Comparison of ENCODE assay signal across 9 cellular contexts in the genomic region with DNA sequence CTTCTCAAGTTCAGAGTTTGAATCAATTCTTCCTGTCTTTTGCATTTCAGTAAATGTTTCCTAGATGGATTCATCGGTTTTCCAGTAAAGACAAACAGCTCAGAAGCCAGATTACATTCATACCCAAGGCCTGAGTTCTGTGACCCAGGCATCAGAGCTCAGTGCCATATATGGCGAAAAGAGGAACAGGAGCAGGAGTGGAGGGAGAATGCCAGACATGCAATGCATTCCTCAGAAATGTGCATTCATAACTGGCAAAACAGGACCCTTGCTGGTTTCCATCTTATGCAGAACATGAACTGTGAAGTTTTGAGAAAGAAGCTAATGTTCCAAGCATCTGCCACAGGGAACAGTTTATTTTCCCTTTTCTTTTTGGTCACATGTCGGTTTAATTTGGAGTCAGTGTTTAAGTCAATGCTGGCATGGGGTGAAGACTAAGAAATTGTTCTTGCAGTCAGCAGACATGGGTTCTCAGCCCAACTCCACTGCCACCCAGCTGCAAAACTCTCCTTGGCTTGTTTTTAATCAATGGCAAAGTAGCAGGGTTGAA.
DNase-seq lines count a peak whose midpoint lies in the region; ATAC-seq and TF ChIP-seq lines count a peak whose summit lies in the region.
"Had no signal": no experiment of that assay in that cellular context is flagged by ENCODE, and none has a peak within 500 bp of the region (broad histone marks: within the 10 kb centered on the region; RNA-seq: fewer than 3 reads in every experiment).

No MANE protein-coding gene starts in this region.

- peaks cover 24% of the 10 kb centered on the region; the same call in 1 of the 2 replicates for H3K79me2 ChIP-seq in Loucy (ENCODE audit: insufficient read depth, low read length)

- H3K9ac ChIP-seq in Loucy (ENCODE audit: low read depth, low read length, poor library complexity, severe bottlenecking) = no peak overlapping the region

- no peaks in the 10 kb centered on the region for H4K20me1 ChIP-seq in Loucy (ENCODE audit: insufficient read depth, low read length, poor library complexity, severe bottlenecking)

- H3K4me3 Mint-ChIP-seq in dendritic cell treated with granulocyte-macrophage colony-stimulating factor and Interleukin-4, amounts not matched to agents 40 ng/mL and 50 ng/mL, for 4 days = peak overlapping the region; percentile 9

- H3K9me2 ChIP-seq in Loucy (replicated peaks; ENCODE audit: low read depth, low read length) = no peaks in the 10 kb centered on the region

- DNase-seq in 8988T = peak; percentile 25
- no peak for DNase-seq in DMS79 (lab: John Stamatoyannopoulos, UW)
- no peak for DNase-seq in T-helper 2 cell
- DNase-seq in T1000 (lab: John Stamatoyannopoulos, UW) = no peak
- DNase-seq: NCI-H1694 treated with DMSO at 0.1 percent for 48 hours had no signal

- ATAC-seq in HG02763 (IDR thresholded peaks at IDR 0.05; ENCODE audit: unreplicated experiment) = no peak

- H3K27me3 Mint-ChIP-seq in dendritic cell treated with granulocyte-macrophage colony-stimulating factor and Interleukin-4, amounts not matched to agents 40 ng/mL and 50 ng/mL, for 4 days = no peaks in the 10 kb centered on the region

- peaks cover 18% of the 10 kb centered on the region for H3K36me3 Mint-ChIP-seq in dendritic cell treated with granulocyte-macrophage colony-stimulating factor and Interleukin-4, amounts not matched to agents 40 ng/mL and 50 ng/mL, for 4 days (ENCODE audit: low read depth)

- intact Hi-C loops in dendritic cell treated with granulocyte-macrophage colony-stimulating factor and Interleukin-4, amounts not matched to agents 40 ng/mL and 50 ng/mL, for 4 days (cut with micrococcal nuclease) = loop anchor here (2.0 kb wide), 3 partner anchors 116 to 524 kb away; a partner anchor contains a TSS

- peak overlapping the region; percentile 90 for H3K27ac ChIP-seq in mesodermal cell (ENCODE audit: low read depth, low read length, severe bottlenecking)

- no peak overlapping the region for H2AFZ ChIP-seq in Loucy (ENCODE audit: low read length)

- H3F3A ChIP-seq in Loucy (ENCODE audit: low read depth) = no peaks in the 10 kb centered on the region

- WGBS in mesodermal cell (ENCODE audit: insufficient coverage in 2 of 2), 2 experiments = 34 to 58% methylated on average over 2 of the region's 3 CpGs

- no peak for TF ChIP-seq CTCF in Loucy (conservative IDR thresholded peaks at IDR 0.05; ENCODE audit: low read length)

- H3K4me1 Mint-ChIP-seq in dendritic cell treated with granulocyte-macrophage colony-stimulating factor and Interleukin-4, amounts not matched to agents 40 ng/mL and 50 ng/mL, for 4 days (ENCODE audit: low read depth) = peaks cover 35% of the 10 kb centered on the region

- H3K9me3 ChIP-seq in Loucy (ENCODE audit: insufficient read depth, low read depth, low read length) = no peaks in the 10 kb centered on the region
- H3K9me3 ChIP-seq in mesodermal cell (ENCODE audit: control insufficient read depth, low read length) = no peaks in the 10 kb centered on the region

- peak overlapping the region; percentile 73 for H3K4me2 ChIP-seq in Loucy (ENCODE audit: low read depth, low read length, poor library complexity, severe bottlenecking)

- no peak overlapping the region for H3K4me3 ChIP-seq in Loucy (ENCODE audit: low read length, poor library complexity, severe bottlenecking)
- H3K4me3 ChIP-seq in mesodermal cell (ENCODE audit: extremely low read depth, insufficient read depth, low read length, poor library complexity, severe bottlenecking) = no peak overlapping the region

- H3K4me1 ChIP-seq in Loucy (ENCODE audit: insufficient read depth, low read length, poor library complexity, severe bottlenecking) (peaks cover 77% of the 10 kb centered on the region), mesodermal cell (ENCODE audit: control insufficient read depth, insufficient read depth, low read length, poor library complexity, severe bottlenecking) (peaks cover 80% of the 10 kb centered on the region)

- peak overlapping the region; percentile 90 for H3K27ac Mint-ChIP-seq in dendritic cell treated with granulocyte-macrophage colony-stimulating factor and Interleukin-4, amounts not matched to agents 40 ng/mL and 50 ng/mL, for 4 days

- no peaks in the 10 kb centered on the region for H3K9me3 Mint-ChIP-seq in dendritic cell treated with granulocyte-macrophage colony-stimulating factor and Interleukin-4, amounts not matched to agents 40 ng/mL and 50 ng/mL, for 4 days

- H3K27me3 ChIP-seq in Loucy (ENCODE audit: insufficient read depth, low read length, poor library complexity, severe bottlenecking) = no peaks in the 10 kb centered on the region

- no peaks in the 10 kb centered on the region for H3K36me3 ChIP-seq in Loucy (ENCODE audit: insufficient read depth, low read length)
- H3K36me3 ChIP-seq in mesodermal cell (ENCODE audit: control insufficient read depth, insufficient read depth, low read length) = peaks cover 14% of the 10 kb centered on the region
